In the genomic region with DNA sequence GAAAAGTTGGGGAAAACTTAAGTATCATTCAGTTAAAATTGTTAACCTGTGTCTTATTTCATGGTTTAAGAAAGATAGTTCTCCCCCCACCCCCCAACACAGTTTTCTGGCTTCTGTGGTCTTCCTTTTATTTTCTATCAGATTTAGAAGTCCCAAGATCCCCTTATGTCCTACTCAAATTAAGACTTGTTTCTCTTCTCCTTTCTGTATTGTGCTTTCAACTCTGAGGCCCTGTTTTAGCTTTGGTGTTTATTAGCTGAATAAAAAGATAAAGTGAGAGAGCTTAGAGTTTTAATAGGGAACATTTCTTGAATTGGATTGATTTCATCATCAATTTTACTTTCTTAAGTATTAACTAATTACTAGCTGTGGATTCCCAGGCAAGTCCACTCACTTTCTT, we compare ENCODE assay signal across 8 cellular contexts.
DNase-seq lines count a peak whose midpoint lies in the region; ATAC-seq and TF ChIP-seq lines count a peak whose summit lies in the region.

No MANE protein-coding gene starts in this region.

- H3K4me3 Mint-ChIP-seq in CD4-positive, alpha-beta memory T cell: peak overlapping the region in 7 of 8 donors; percentile 7 to 68 (median 40)
- H3K4me3 Mint-ChIP-seq in endodermal cell: no peak overlapping the region
- no peak overlapping the region for H3K4me3 Mint-ChIP-seq in activated T-helper 1 cell treated with anti-CD3 and anti-CD28 coated beads, Interleukin-12 subunit alpha, Interleukin-12 subunit beta, Interleukin-2, Interleukin-4 antibody, amounts not matched to agents 30 ng/mL and 10 ng/mL and 1 ng/mL, durations not matched to agents 14 hours and 24 hours and 36 hours

- peaks cover 48 to 66% (median 63%) of the 10 kb centered on the region in 4 donors for H3K4me1 Mint-ChIP-seq in CD4-positive, alpha-beta memory T cell
- peaks cover 32% of the 10 kb centered on the region for H3K4me1 Mint-ChIP-seq in endodermal cell
- H3K4me1 Mint-ChIP-seq in activated T-helper 1 cell treated with anti-CD3 and anti-CD28 coated beads, Interleukin-12 subunit alpha, Interleukin-12 subunit beta, Interleukin-2, Interleukin-4 antibody, amounts not matched to agents 30 ng/mL and 10 ng/mL and 1 ng/mL, durations not matched to agents 14 hours and 24 hours and 36 hours (ENCODE audit: low read depth): peaks cover 28% of the 10 kb centered on the region

- no peaks in the 10 kb centered on the region for H3K27me3 ChIP-seq in CD4-positive, alpha-beta memory T cell (ENCODE audit: insufficient read depth, low read length)
- no peaks in the 10 kb centered on the region for H3K27me3 ChIP-seq in endodermal cell (ENCODE audit: control insufficient read depth, insufficient read depth, low read length, poor library complexity, severe bottlenecking)

- no peaks in the 10 kb centered on the region for H3K9me3 ChIP-seq in CD4-positive, alpha-beta memory T cell (ENCODE audit: control insufficient read depth in 1 of 2, low read length in 2 of 2)
- peaks cover 18% of the 10 kb centered on the region for H3K9me3 ChIP-seq in endodermal cell (ENCODE audit: control insufficient read depth, low read length)

- H3K36me3 ChIP-seq in CD4-positive, alpha-beta memory T cell (ENCODE audit: insufficient read depth, low read length): no peaks in the 10 kb centered on the region
- H3K36me3 ChIP-seq in endodermal cell (ENCODE audit: control insufficient read depth, insufficient read depth, low read length): peaks cover 13% of the 10 kb centered on the region

- H3K27me3 Mint-ChIP-seq in CD4-positive, alpha-beta memory T cell: no peaks in the 10 kb centered on the region
- H3K27me3 Mint-ChIP-seq in endodermal cell (ENCODE audit: insufficient read depth): no peaks in the 10 kb centered on the region
- peaks cover 2% of the 10 kb centered on the region for H3K27me3 Mint-ChIP-seq in activated T-helper 1 cell treated with anti-CD3 and anti-CD28 coated beads, Interleukin-12 subunit alpha, Interleukin-12 subunit beta, Interleukin-2, Interleukin-4 antibody, amounts not matched to agents 30 ng/mL and 10 ng/mL and 1 ng/mL, durations not matched to agents 14 hours and 24 hours and 36 hours (ENCODE audit: insufficient read depth)

- H3K36me3 Mint-ChIP-seq in CD4-positive, alpha-beta memory T cell: peaks cover 4 to 12% of the 10 kb centered on the region in 2 donors
- H3K36me3 Mint-ChIP-seq in endodermal cell (ENCODE audit: low read depth): peaks cover 10% of the 10 kb centered on the region
- H3K36me3 Mint-ChIP-seq in activated T-helper 1 cell treated with anti-CD3 and anti-CD28 coated beads, Interleukin-12 subunit alpha, Interleukin-12 subunit beta, Interleukin-2, Interleukin-4 antibody, amounts not matched to agents 30 ng/mL and 10 ng/mL and 1 ng/mL, durations not matched to agents 14 hours and 24 hours and 36 hours (ENCODE audit: low read depth): peaks cover 5% of the 10 kb centered on the region

- peaks cover 42% of the 10 kb centered on the region for H3K4me1 ChIP-seq in CD4-positive, alpha-beta memory T cell (ENCODE audit: insufficient read depth, low read length)
- peaks cover 23% of the 10 kb centered on the region for H3K4me1 ChIP-seq in endodermal cell (ENCODE audit: control insufficient read depth, insufficient read depth, low read length)

- H3K9ac ChIP-seq in endodermal cell (ENCODE audit: extremely low read depth, low read length, poor library complexity, severe bottlenecking): peak overlapping the region; percentile 54

- no peak for DNase-seq in CD4-positive, alpha-beta memory T cell
- DNase-seq in endodermal cell (no peak), GDM1 (lab: John Stamatoyannopoulos, UW) (no peak), NCI-H446 treated with DMSO at 0.1 percent for 48 hours (lab: John Stamatoyannopoulos, UW) (no peak), substantia nigra (lab: John Stamatoyannopoulos, UW) (no peak)
- no peak for DNase-seq in activated T-helper 1 cell treated with anti-CD3 and anti-CD28 coated beads, Interleukin-12 subunit alpha, Interleukin-12 subunit beta, Interleukin-2, Interleukin-4 antibody, amounts not matched to agents 30 ng/mL and 10 ng/mL and 1 ng/mL, durations not matched to agents 14 hours and 24 hours and 36 hours (ENCODE audit: low spot score)

- ATAC-seq in GM19452 (IDR thresholded peaks at IDR 0.05; ENCODE audit: unreplicated experiment) (peak; percentile 41), HG03342 (IDR thresholded peaks at IDR 0.05; ENCODE audit: unreplicated experiment) (peak; percentile 47)

- POLR2A ChIA-PET in CD4-positive, alpha-beta memory T cell (lab: Charles Lee; ENCODE audit: partially characterized antibody): interaction anchor here (0.7 to 1.6 kb wide), 2 partner anchors 32 to 62 kb away, joined by 3 to 7 read pairs; partner anchors contain the start of gene AKAP13

- no peak overlapping the region for H3K27ac ChIP-seq in CD4-positive, alpha-beta memory T cell (ENCODE audit: low read depth, low read length)
- H3K27ac ChIP-seq in endodermal cell (ENCODE audit: low read depth, low read length) (peak overlapping the region; percentile 86), substantia nigra (ENCODE audit: low read depth, low read length, poor library complexity, severe bottlenecking) (no peak overlapping the region)

- intact Hi-C loops in CD4-positive, alpha-beta memory T cell (cut with micrococcal nuclease): loop anchor here (2.0 kb wide), 1 partner anchor 62 kb away; the partner anchor contains the start of gene AKAP13
- intact Hi-C loops in activated T-helper 1 cell treated with anti-CD3 and anti-CD28 coated beads, Interleukin-12 subunit alpha, Interleukin-12 subunit beta, Interleukin-2, Interleukin-4 antibody, amounts not matched to agents 30 ng/mL and 10 ng/mL and 1 ng/mL, durations not matched to agents 14 hours and 24 hours and 36 hours (cut with micrococcal nuclease): loop anchor here (1.0 to 5.0 kb wide), 5 partner anchors 13 to 139 kb away; partner anchors contain the start of gene AKAP13

- no peak for TF ChIP-seq CTCF in endodermal cell (conservative IDR thresholded peaks at IDR 0.05)

- H3K9me3 Mint-ChIP-seq in CD4-positive, alpha-beta memory T cell: peaks cover 0 to 10% (median 4%) of the 10 kb centered on the region in 8 donors
- peaks cover 15% of the 10 kb centered on the region for H3K9me3 Mint-ChIP-seq in endodermal cell
- H3K9me3 Mint-ChIP-seq in activated T-helper 1 cell treated with anti-CD3 and anti-CD28 coated beads, Interleukin-12 subunit alpha, Interleukin-12 subunit beta, Interleukin-2, Interleukin-4 antibody, amounts not matched to agents 30 ng/mL and 10 ng/mL and 1 ng/mL, durations not matched to agents 14 hours and 24 hours and 36 hours: peaks cover 8% of the 10 kb centered on the region

- H3K27ac Mint-ChIP-seq in CD4-positive, alpha-beta memory T cell: peak overlapping the region; percentile 74 to 94 (median 84)
- H3K27ac Mint-ChIP-seq in endodermal cell: no peak overlapping the region
- no peak overlapping the region for H3K27ac Mint-ChIP-seq in activated T-helper 1 cell treated with anti-CD3 and anti-CD28 coated beads, Interleukin-12 subunit alpha, Interleukin-12 subunit beta, Interleukin-2, Interleukin-4 antibody, amounts not matched to agents 30 ng/mL and 10 ng/mL and 1 ng/mL, durations not matched to agents 14 hours and 24 hours and 36 hours

- no peak overlapping the region for H3K4me3 ChIP-seq in CD4-positive, alpha-beta memory T cell (ENCODE audit: low read length in 2 of 2)
- H3K4me3 ChIP-seq in endodermal cell (ENCODE audit: low read length): no peak overlapping the region

- CTCF ChIA-PET in CD4-positive, alpha-beta memory T cell (lab: Charles Lee; ENCODE audit: partially characterized antibody): interaction anchor here (0.8 kb wide), 1 partner anchor 11 kb away, joined by 3 read pairs; no protein-coding TSS in a partner anchor

Comparison
In these comparisons a context has a peak if more than half of its experiments do, and no peak if none do; other contexts are left out.
1. H3K27ac Mint-ChIP-seq: peak in CD4-positive, alpha-beta memory T cell (7 of 7); none in endodermal cell (single experiment) and activated T-helper 1 cell treated with anti-CD3 and anti-CD28 coated beads, Interleukin-12 subunit alpha, Interleukin-12 subunit beta, Interleukin-2, Interleukin-4 antibody, amounts not matched to agents 30 ng/mL and 10 ng/mL and 1 ng/mL, durations not matched to agents 14 hours and 24 hours and 36 hours (single experiment).
2. H3K4me3 Mint-ChIP-seq: peak in CD4-positive, alpha-beta memory T cell (7 of 8); none in endodermal cell (single experiment) and activated T-helper 1 cell treated with anti-CD3 and anti-CD28 coated beads, Interleukin-12 subunit alpha, Interleukin-12 subunit beta, Interleukin-2, Interleukin-4 antibody, amounts not matched to agents 30 ng/mL and 10 ng/mL and 1 ng/mL, durations not matched to agents 14 hours and 24 hours and 36 hours (single experiment).